10 cellular contexts compared by ENCODE assay signal in the genomic region with DNA sequence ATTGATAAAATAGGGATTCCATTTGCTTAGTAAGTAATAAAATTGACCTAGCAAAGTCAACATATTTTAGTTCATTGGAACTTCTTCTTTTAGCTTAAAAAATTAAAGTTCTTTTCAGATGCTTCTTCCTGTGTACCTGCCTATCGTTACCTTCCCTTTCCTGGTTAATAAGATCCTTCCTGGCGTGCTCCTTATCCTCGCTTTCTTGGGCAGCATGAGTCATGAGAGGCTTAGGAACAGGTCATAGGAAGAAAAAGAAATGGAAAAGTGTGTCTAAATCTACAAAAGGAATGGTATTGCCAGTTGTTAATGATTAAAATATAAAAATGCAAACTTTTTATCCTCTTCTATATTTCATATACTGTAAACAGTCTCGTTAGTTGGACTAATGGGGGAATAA.
"Had no signal": no experiment of that assay in that cellular context is flagged by ENCODE, and none has a peak within 500 bp of the region (broad histone marks: within the 10 kb centered on the region; RNA-seq: fewer than 3 reads in every experiment).

No MANE protein-coding gene starts in this region.

- H3K4me3 Mint-ChIP-seq: GM23338, HFFc6, IgD-negative memory B cell had no signal

- H3K9me3 ChIP-seq: HAP-1 had no signal

- H3K27me3 Mint-ChIP-seq: IgD-negative memory B cell had no signal

- H3K27ac ChIP-seq: HL-60 had no signal

- H2AFZ ChIP-seq: GM23338 had no signal

- H3K36me3 ChIP-seq: HAP-1 had no signal

- H3K4me1 Mint-ChIP-seq: IgD-negative memory B cell had no signal

- H3K36me3 Mint-ChIP-seq: IgD-negative memory B cell had no signal

- H3K9me3 Mint-ChIP-seq: GM23338 had no signal

- H3K27ac Mint-ChIP-seq: GM23338, HFFc6, IgD-negative memory B cell had no signal

- H3K4me2 ChIP-seq: GM23338 had no signal

- H3K4me3 ChIP-seq: GM23338, HAP-1 had no signal

- DNase-seq: HFFc6, KBM-7 had no signal

- H3K4me1 ChIP-seq: HAP-1 had no signal

- ATAC-seq: GM23338, HCT116, HepG2 had no signal

- FAIRE-seq: H1, H54, HepG2 had no signal
